13 cellular contexts compared by ENCODE assay signal in the genomic region with DNA sequence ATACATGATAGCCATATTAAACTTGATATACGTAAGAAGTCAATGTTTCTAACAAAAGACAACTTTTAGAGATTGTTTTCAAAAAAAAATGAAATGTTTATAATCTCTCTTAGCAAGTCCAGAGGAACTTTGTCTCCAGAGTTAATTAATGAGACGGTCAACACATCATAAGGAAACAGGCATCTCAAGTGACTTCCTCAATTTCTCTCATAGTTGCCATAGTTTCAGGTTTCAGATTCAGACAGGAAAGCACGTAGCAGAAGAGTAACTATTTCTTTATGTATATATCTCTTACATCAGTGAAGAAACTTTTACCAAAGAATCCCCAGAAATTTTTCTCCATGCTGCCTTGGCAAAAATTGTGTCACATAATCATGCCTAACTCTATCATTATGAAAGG.
DNase-seq lines count a peak whose midpoint lies in the region; ATAC-seq and TF ChIP-seq lines count a peak whose summit lies in the region.
"Had no signal": no experiment of that assay in that cellular context is flagged by ENCODE, and none has a peak within 500 bp of the region (broad histone marks: within the 10 kb centered on the region; RNA-seq: fewer than 3 reads in every experiment).

No MANE protein-coding gene starts in this region.

- no peaks in the 10 kb centered on the region for H3K9me2 ChIP-seq in OCI-LY1 (ENCODE audit: low read depth, low read length)
- no peaks in the 10 kb centered on the region for H3K9me2 ChIP-seq in OCI-LY7 (ENCODE audit: insufficient read depth, low read length)

- H3K36me3 ChIP-seq in OCI-LY1 (ENCODE audit: insufficient read depth, low read length) (no peaks in the 10 kb centered on the region), brain microvascular endothelial cell (replicated peaks) (no peaks in the 10 kb centered on the region), OCI-LY7 (ENCODE audit: insufficient read depth, low read length) (no peaks in the 10 kb centered on the region)
- H3K36me3 ChIP-seq: upper lobe of right lung had no signal

- intact Hi-C loops in OCI-LY7 (cut with micrococcal nuclease; ENCODE audit: unreplicated experiment): no loop called here

- H3K4me2 ChIP-seq in OCI-LY1 (ENCODE audit: low read length) (peak overlapping the region; percentile 20), OCI-LY7 (ENCODE audit: low read length) (no peak overlapping the region)
- H3K4me2 ChIP-seq: KMS-11 had no signal

- H3K9ac ChIP-seq in OCI-LY1 (ENCODE audit: low read length): no peak overlapping the region
- H3K9ac ChIP-seq: KMS-11 had no signal

- H3K9me3 ChIP-seq in OCI-LY1 (ENCODE audit: low read length) (no peaks in the 10 kb centered on the region), OCI-LY7 (ENCODE audit: low read length) (no peaks in the 10 kb centered on the region)
- H3K9me3 ChIP-seq: upper lobe of right lung had no signal

- H4K20me1 ChIP-seq in OCI-LY1 (ENCODE audit: insufficient read depth, low read length): no peaks in the 10 kb centered on the region
- no peaks in the 10 kb centered on the region for H4K20me1 ChIP-seq in OCI-LY7 (ENCODE audit: insufficient read depth, low read length)

- CTCF ChIA-PET in OCI-LY7 (lab: Charles Lee; ENCODE audit: unreplicated experiment): no interaction called here

- no TSS peak for BruUV-seq in OCI-LY7 (replicated peaks; lab: Mats Ljungman, UMichigan)

- H3F3A ChIP-seq in OCI-LY1 (ENCODE audit: insufficient read depth, low read length): no peaks in the 10 kb centered on the region

- H3K4me3 ChIP-seq in OCI-LY1 (ENCODE audit: low read depth, low read length, poor library complexity, severe bottlenecking) (no peak overlapping the region), brain microvascular endothelial cell (ENCODE audit: low read depth, low read length) (no peak overlapping the region), OCI-LY7 (ENCODE audit: low read depth, low read length, poor library complexity, severe bottlenecking) (no peak overlapping the region)
- H3K4me3 ChIP-seq: upper lobe of right lung had no signal

- no peak for DNase-seq in brain microvascular endothelial cell
- no peak for DNase-seq in OCI-LY7 (ENCODE audit: low spot score)
- DNase-seq in activated CD4-positive, CD25-positive, alpha-beta regulatory T cell treated with anti-CD3 and anti-CD28 coated beads, Interleukin-2, amount 50 U/mL, for 72 hours: no peak
- DNase-seq in NCI-H1436 (lab: John Stamatoyannopoulos, UW): no peak
- DNase-seq: activated CD4-positive, alpha-beta T cell treated with anti-CD3 and anti-CD28 coated beads, Interleukin-2, amount 50 U/mL, for 1 hour; nucleus accumbens; upper lobe of right lung had no signal

- peaks cover 37% of the 10 kb centered on the region for H3K4me1 ChIP-seq in OCI-LY1 (ENCODE audit: insufficient read depth, low read length, severe bottlenecking)
- no peaks in the 10 kb centered on the region for H3K4me1 ChIP-seq in OCI-LY7 (ENCODE audit: insufficient read depth, low read length, poor library complexity, severe bottlenecking)
- H3K4me1 ChIP-seq: upper lobe of right lung had no signal

- POLR2A ChIA-PET in OCI-LY7 (lab: Charles Lee): interaction anchor here (0.7 kb wide), 1 partner anchor 53 kb away, joined by 3 read pairs; no protein-coding TSS in a partner anchor

- ATAC-seq in GM18511 (IDR thresholded peaks at IDR 0.05; ENCODE audit: unreplicated experiment) (peak; percentile 98), GM21423 (IDR thresholded peaks at IDR 0.05; ENCODE audit: unreplicated experiment) (peak; percentile 98), HG03095 (IDR thresholded peaks at IDR 0.05; ENCODE audit: unreplicated experiment) (peak; percentile 98)
- ATAC-seq: Panc1, upper lobe of right lung had no signal

- H3K27me3 ChIP-seq in OCI-LY1 (ENCODE audit: insufficient read depth, low read length) (no peaks in the 10 kb centered on the region), brain microvascular endothelial cell (replicated peaks) (no peaks in the 10 kb centered on the region)
- H3K27me3 ChIP-seq: upper lobe of right lung had no signal

- H3K79me2 ChIP-seq in OCI-LY1 (ENCODE audit: insufficient read depth, low read length): no peaks in the 10 kb centered on the region
- H3K79me2 ChIP-seq in OCI-LY7 (ENCODE audit: insufficient read depth, low read depth, low read length): no peaks in the 10 kb centered on the region

- H3K27ac ChIP-seq in OCI-LY1 (ENCODE audit: low read depth, low read length, poor library complexity, severe bottlenecking) (peak overlapping the region; percentile 58), brain microvascular endothelial cell (no peak overlapping the region), OCI-LY7 (ENCODE audit: low read depth, low read length, poor library complexity, severe bottlenecking) (no peak overlapping the region)
- H3K27ac ChIP-seq: KMS-11, upper lobe of right lung had no signal

- no peak for TF ChIP-seq CTCF in OCI-LY1 (IDR thresholded peaks at IDR 0.05; ENCODE audit: low read length)
- TF ChIP-seq CTCF in brain microvascular endothelial cell (IDR thresholded peaks at IDR 0.05; ENCODE audit: low read depth, low read length, missing control alignments): no peak
- TF ChIP-seq CTCF in OCI-LY7 (conservative IDR thresholded peaks at IDR 0.05; ENCODE audit: low read length): no peak

- in situ Hi-C loops in brain microvascular endothelial cell (cut with HindIII; ENCODE audit: low pct_ligation_motif_present, low sequenced_read_pairs): no loop called here

- H2AFZ ChIP-seq in OCI-LY1 (ENCODE audit: low read length) (peak overlapping the region; percentile 38; the same call in 1 of the 2 replicates), OCI-LY7 (ENCODE audit: low read length) (no peak overlapping the region)
